In genomic region chr22:42892156-42892555, GRCh38 we compare ENCODE assay signal across 18 cellular contexts. TPM values are rescaled to one million over a fixed set of nuclear protein-coding genes. Genes with fewer than 3 reads are reported as not detected.
DNase-seq lines count a peak whose midpoint lies in the region; ATAC-seq and FAIRE-seq lines count a peak whose summit lies in the region.
"Had no signal": no experiment of that assay in that cellular context is flagged by ENCODE, and none has a peak within 500 bp of the region (broad histone marks: within the 10 kb centered on the region; RNA-seq: fewer than 3 reads in every experiment).

No MANE protein-coding gene starts in this region.

- H3K4me1 Mint-ChIP-seq in memory B cell = peaks cover 54% of the 10 kb centered on the region

- H3K36me3 ChIP-seq in duodenal mucosa (ENCODE audit: control insufficient read depth in 1 of 2, insufficient read depth in 2 of 2, low read length in 2 of 2) (peaks cover 11 to 38% of the 10 kb centered on the region in 2 donors), H7 (replicated peaks; ENCODE audit: control insufficient read depth, insufficient read depth, low read length) (peaks cover 19% of the 10 kb centered on the region)

- no peak overlapping the region for H3K9ac ChIP-seq in duodenal mucosa (ENCODE audit: low read depth in 1 of 2, low read length in 2 of 2)

- peak overlapping the region; percentile 20 for H3K27ac Mint-ChIP-seq in memory B cell
- H3K27ac Mint-ChIP-seq: activated CD4-positive, alpha-beta T cell treated with anti-CD3 and anti-CD28 coated beads for 36 hours; stimulated activated naive CD8-positive, alpha-beta T cell treated with anti-CD3 and anti-CD28 coated beads, Interleukin-15, amount 100 ng/mL, for 72 hours had no signal

- no peak overlapping the region for H3K4me3 Mint-ChIP-seq in memory B cell
- H3K4me3 Mint-ChIP-seq: activated CD4-positive, alpha-beta T cell treated with anti-CD3 and anti-CD28 coated beads for 36 hours; stimulated activated naive CD8-positive, alpha-beta T cell treated with anti-CD3 and anti-CD28 coated beads, Interleukin-15, amount 100 ng/mL, for 72 hours had no signal

- no peaks in the 10 kb centered on the region for H3K9me3 Mint-ChIP-seq in memory B cell
- H3K9me3 Mint-ChIP-seq: CD4-positive, CD25-positive, alpha-beta regulatory T cell; stimulated activated naive CD8-positive, alpha-beta T cell treated with anti-CD3 and anti-CD28 coated beads, Interleukin-15, amount 100 ng/mL, for 72 hours had no signal

- H3K27me3 ChIP-seq in duodenal mucosa (ENCODE audit: control insufficient read depth in 1 of 2, insufficient read depth in 2 of 2, low read length in 2 of 2) (no peaks in the 10 kb centered on the region), H7 (ENCODE audit: control insufficient read depth, insufficient read depth, low read length) (no peaks in the 10 kb centered on the region)
- H3K27me3 ChIP-seq: SJSA1 had no signal

- DNase-seq in memory B cell (ENCODE audit: low spot score in 2 of 2) = no peak
- DNase-seq in activated CD4-positive, CD25-positive, alpha-beta regulatory T cell treated with anti-CD3 and anti-CD28 coated beads, Interleukin-2, amount 50 U/mL, for 72 hours = no peak
- DNase-seq in HTR-8/SVneo (ENCODE audit: insufficient read length, low spot score) = no peak
- no peak for DNase-seq in H7
- DNase-seq: activated CD4-positive, alpha-beta T cell treated with anti-CD3 and anti-CD28 coated beads for 36 hours; activated T-cell treated with anti-CD3 and anti-CD28 coated beads, Interleukin-2, amount 50 U/mL, for 1 hour; CD4-positive, CD25-positive, alpha-beta regulatory T cell; DND-41; foreskin melanocyte; NCI-H187 treated with DMSO at 0.1 percent for 48 hours; posterior cingulate gyrus; stimulated activated naive CD8-positive, alpha-beta T cell treated with anti-CD3 and anti-CD28 coated beads, Interleukin-15, amount 100 ng/mL, for 72 hours; T-helper 9 cell had no signal

- no peak for FAIRE-seq in HTR-8/SVneo (lab: Jason Lieb, UNC)
- FAIRE-seq: endothelial cell of umbilical vein had no signal

- H3K27ac ChIP-seq in duodenal mucosa (ENCODE audit: low read depth, low read length) (peak overlapping the region; percentile 13), temporal lobe (ENCODE audit: low read depth, low read length) (peak overlapping the region; percentile 10)
- H3K27ac ChIP-seq: SJSA1 had no signal

- no peaks in the 10 kb centered on the region for H3K9me3 ChIP-seq in duodenal mucosa (ENCODE audit: control insufficient read depth in 1 of 2, low read length in 2 of 2)
- H3K9me3 ChIP-seq: SJSA1 had no signal

- H3K4me3 ChIP-seq in duodenal mucosa (ENCODE audit: low read depth in 1 of 2, low read length in 2 of 2) (no peak overlapping the region), H7 (ENCODE audit: insufficient read depth, low read depth, low read length) (no peak overlapping the region)
- H3K4me3 ChIP-seq: SJSA1 had no signal

- H3K36me3 Mint-ChIP-seq in memory B cell = peaks cover 9% of the 10 kb centered on the region

- H3K4me1 ChIP-seq in duodenal mucosa (ENCODE audit: control insufficient read depth in 1 of 2, insufficient read depth in 2 of 2, low read length in 2 of 2) = peaks cover 43 to 57% of the 10 kb centered on the region in 2 donors

- ATAC-seq in HG02610 (IDR thresholded peaks at IDR 0.05; ENCODE audit: unreplicated experiment) (peak; percentile 27), memory B cell (ENCODE audit: low read depth) (no peak)
- ATAC-seq: activated CD4-positive, alpha-beta T cell treated with anti-CD3 and anti-CD28 coated beads for 36 hours; stimulated activated naive CD8-positive, alpha-beta T cell treated with anti-CD3 and anti-CD28 coated beads, Interleukin-15, amount 100 ng/mL, for 72 hours had no signal

- H3K27me3 Mint-ChIP-seq in memory B cell = no peaks in the 10 kb centered on the region
- H3K27me3 Mint-ChIP-seq: activated CD4-positive, alpha-beta T cell treated with anti-CD3 and anti-CD28 coated beads for 36 hours; CD4-positive, CD25-positive, alpha-beta regulatory T cell; stimulated activated naive CD8-positive, alpha-beta T cell treated with anti-CD3 and anti-CD28 coated beads, Interleukin-15, amount 100 ng/mL, for 72 hours had no signal

RNA-seq across cellular contexts. Expression of gene ARFGAP3, which starts 35.1 kb away (rescaled TPM):
- 50.9 TPM for total RNA-seq in temporal lobe
- 19.7 and 28.9 TPM in 2 replicates for total RNA-seq in H7 (2014; rRNA removed; shearing (Covaris generic))
